ENCODE assay signal across 1 cellular context in genomic region chr14:93184391-93185332, GRCh38.
TF ChIP-seq lines count a peak whose summit lies in the region.

Gene LYSET, plus strand, starts transcription at chr14:93185317. Its CDS starts 89 bp downstream, at chr14:93185406.
Gene MOAP1, minus strand, starts transcription at chr14:93184897. Its CDS starts 655 bp downstream, at chr14:93184242.

TF ChIP-seq in HEK293, 187 proteins besides CTCF, POLR2A, EP300 and RAD21 (continued from another document and continues in another):
- TF ChIP-seq ZNF626 (tag by site-specific recombination; IDR thresholded peaks at IDR 0.05) (no peak), YY1 (tag by site-specific recombination; IDR thresholded peaks at IDR 0.05) (peak; percentile 59; the same call in 1 of the 2 replicates), ZNF843 (tag by site-specific recombination; IDR thresholded peaks at IDR 0.05) (0 out of 2 replicates have a peak, but pooled peaks have one; percentile 25), ZNF837 (tag by site-specific recombination; IDR thresholded peaks at IDR 0.05) (no peak), ZBTB7A (tag by site-specific recombination; IDR thresholded peaks at IDR 0.05; ENCODE audit: low read depth) (peak; percentile 60; the same call in 1 of the 2 replicates), ZNF639 (tag by site-specific recombination; IDR thresholded peaks at IDR 0.05) (no peak), PRDM1 (tag by site-specific recombination; IDR thresholded peaks at IDR 0.05) (no peak), ZNF362 (tag by site-specific recombination; IDR thresholded peaks at IDR 0.05) (no peak), KLF8 (tag by site-specific recombination; IDR thresholded peaks at IDR 0.05) (peak; percentile 75; the same call in 1 of the 2 replicates), ZNF24 (tag by site-specific recombination; IDR thresholded peaks at IDR 0.05) (0 out of 2 replicates have a peak, but pooled peaks have one; percentile 48), ZFP41 (tag by site-specific recombination; IDR thresholded peaks at IDR 0.05; ENCODE audit: borderline replicate concordance) (no peak), ELK4 (IDR thresholded peaks at IDR 0.05; ENCODE audit: borderline replicate concordance, low read depth, low read length) (peak; percentile 75; the same call in 1 of the 2 replicates), PRDM2 (tag by site-specific recombination; IDR thresholded peaks at IDR 0.05; ENCODE audit: borderline replicate concordance) (no peak), ZNF157 (tag by site-specific recombination; IDR thresholded peaks at IDR 0.05) (no peak), ZNF155 (tag by site-specific recombination; IDR thresholded peaks at IDR 0.05) (no peak), ZNF513 (tag by site-specific recombination; IDR thresholded peaks at IDR 0.05) (no peak), ZBTB17 (tag by site-specific recombination; IDR thresholded peaks at IDR 0.05) (peak; percentile 64; the same call in 1 of the 2 replicates), ZNF548 (tag by site-specific recombination; IDR thresholded peaks at IDR 0.05) (no peak), KLF10 (tag by site-specific recombination; IDR thresholded peaks at IDR 0.05) (peak; percentile 56), ZNF558 (tag by site-specific recombination; IDR thresholded peaks at IDR 0.05) (no peak), ZIC2 (tag by site-specific recombination; IDR thresholded peaks at IDR 0.05) (peak; percentile 65), ZNF747 (tag by site-specific recombination; IDR thresholded peaks at IDR 0.05) (no peak), ZNF423 (tag by site-specific recombination; IDR thresholded peaks at IDR 0.05) (no peak), TRIM28 (IDR thresholded peaks at IDR 0.05; ENCODE audit: borderline replicate concordance, low read length) (no peak), ZNF214 (tag by site-specific recombination; IDR thresholded peaks at IDR 0.05; ENCODE audit: borderline replicate concordance) (no peak), ZNF426 (tag by site-specific recombination; IDR thresholded peaks at IDR 0.05) (no peak), TSHZ1 (tag by site-specific recombination; IDR thresholded peaks at IDR 0.05; ENCODE audit: borderline replicate concordance) (no peak; the same call in 1 of the 2 replicates), ZNF645 (tag by site-specific recombination; IDR thresholded peaks at IDR 0.05) (no peak), FEZF1 (tag by site-specific recombination; IDR thresholded peaks at IDR 0.05) (no peak), ZSCAN30 (tag by site-specific recombination; IDR thresholded peaks at IDR 0.05) (peak; percentile 59), ZNF768 (tag by site-specific recombination; IDR thresholded peaks at IDR 0.05) (no peak), IKZF3 (tag by site-specific recombination; IDR thresholded peaks at IDR 0.05) (no peak), ZBTB6 (tag by site-specific recombination; IDR thresholded peaks at IDR 0.05) (no peak), SP3 (tag by site-specific recombination; IDR thresholded peaks at IDR 0.05) (peak; percentile 63; the same call in 1 of the 2 replicates), BCL11A (tag by site-specific recombination; IDR thresholded peaks at IDR 0.05; ENCODE audit: low read depth) (no peak), HIC1 (tag by site-specific recombination; IDR thresholded peaks at IDR 0.05) (0 out of 2 replicates have a peak, but pooled peaks have one; percentile 17), INSM2 (tag by site-specific recombination; IDR thresholded peaks at IDR 0.05) (no peak), YY2 (tag by site-specific recombination; IDR thresholded peaks at IDR 0.05) (no peak; the same call in 1 of the 2 replicates)
